12 cellular contexts compared by ENCODE assay signal in the genomic region with DNA sequence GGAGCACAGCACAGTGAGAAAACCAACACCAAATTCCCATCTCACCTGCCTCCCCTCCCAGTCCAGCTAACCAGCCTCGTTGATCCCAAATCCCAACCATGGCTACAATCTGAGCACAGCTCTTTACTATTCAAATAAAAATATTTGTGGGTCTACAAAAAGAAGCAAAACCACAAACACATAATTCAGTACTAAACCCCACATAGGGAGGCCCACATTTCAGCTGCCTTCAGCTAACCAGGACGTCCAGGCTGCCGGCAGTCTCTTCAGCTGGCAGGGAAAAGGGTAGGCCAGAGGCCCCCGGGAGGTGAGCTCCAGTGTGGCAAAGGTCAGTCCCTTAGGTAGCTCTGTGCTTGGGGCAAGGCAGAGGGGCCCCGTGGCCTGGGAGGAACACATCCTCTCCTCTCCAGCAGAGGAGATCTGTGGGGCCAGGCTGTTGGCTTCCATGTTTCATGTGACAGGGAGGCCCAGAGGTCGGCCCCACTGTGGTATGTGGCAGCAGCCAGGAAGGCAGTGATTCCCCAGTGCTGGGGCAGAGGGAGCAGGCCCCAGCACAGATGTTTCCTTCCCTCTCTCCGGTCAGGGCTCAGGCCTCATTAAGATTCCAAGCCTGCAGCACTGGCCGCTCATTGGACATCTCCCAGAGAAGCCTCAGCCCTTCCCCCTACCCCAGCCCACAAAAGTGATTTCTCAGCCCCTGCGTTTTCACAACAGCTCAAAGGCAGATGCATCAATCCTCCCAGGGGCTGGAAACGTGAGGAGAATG.
A peak's percentile ranks its signal among the peaks of the same experiment; 100 is the strongest.
DNase-seq lines count a peak whose midpoint lies in the region; ATAC-seq, FAIRE-seq and TF ChIP-seq lines count a peak whose summit lies in the region.
"Had no signal": no experiment of that assay in that cellular context is flagged by ENCODE, and none has a peak within 500 bp of the region (broad histone marks: within the 10 kb centered on the region; RNA-seq: fewer than 3 reads in every experiment).

No MANE protein-coding gene starts in this region.

- H3K4me3 Mint-ChIP-seq in brain, result no peak overlapping the region

- peak overlapping the region in 3 of 5 experiments; percentile 45 to 88 (median 54) for H3K27ac Mint-ChIP-seq in brain

- no peak for FAIRE-seq in GM19239 (lab: Jason Lieb, UNC)
- FAIRE-seq: A204.1 had no signal

- H3K27ac ChIP-seq in substantia nigra (ENCODE audit: low read depth, low read length, poor library complexity, severe bottlenecking), result no peak overlapping the region
- H3K27ac ChIP-seq: gastrocnemius medialis, HL-60 had no signal

- H3K9me3 Mint-ChIP-seq in brain, result no peaks in the 10 kb centered on the region

- peaks cover 23% of the 10 kb centered on the region for H3K4me1 Mint-ChIP-seq in brain

- ATAC-seq in GM19328 (IDR thresholded peaks at IDR 0.05; ENCODE audit: unreplicated experiment) (no peak), HG03095 (IDR thresholded peaks at IDR 0.05; ENCODE audit: unreplicated experiment) (no peak)
- ATAC-seq: gastrocnemius medialis had no signal

- peaks cover 3% of the 10 kb centered on the region for H3K27me3 Mint-ChIP-seq in brain

- TF ChIP-seq CTCF in brain (conservative IDR thresholded peaks at IDR 0.05), result no peak

- no peaks in the 10 kb centered on the region for H3K36me3 Mint-ChIP-seq in brain

- DNase-seq in NCI-H82 (lab: John Stamatoyannopoulos, UW), result peak; percentile 53
- DNase-seq in NCI-H82 treated with DMSO at 0.1 percent for 48 hours (lab: John Stamatoyannopoulos, UW; ENCODE audit: unreplicated experiment), result no peak
- peak; percentile 70 for DNase-seq in left kidney (ENCODE audit: low read depth, low spot score)
- DNase-seq in substantia nigra (lab: John Stamatoyannopoulos, UW), result peak in 44 of 49 donors; percentile 3 to 83 (median 41)
- DNase-seq in GM19239 (ENCODE audit: insufficient read length, low spot score), result no peak
- DNase-seq: stimulated activated CD4-positive, alpha-beta T cell treated with anti-CD3 and anti-CD28 coated beads, Interleukin-2, amount 100 ng/mL, for 24 hours had no signal

Comparison
In these comparisons a context has a peak if more than half of its experiments do, and no peak if none do; other contexts are left out.
1. DNase-seq: peak in NCI-H82 (single experiment), left kidney (single experiment) and substantia nigra (44 of 49); none in NCI-H82 treated with DMSO at 0.1 percent for 48 hours (single experiment) and GM19239 (single experiment).